1 cellular context compared by ENCODE assay signal in the genomic region with DNA sequence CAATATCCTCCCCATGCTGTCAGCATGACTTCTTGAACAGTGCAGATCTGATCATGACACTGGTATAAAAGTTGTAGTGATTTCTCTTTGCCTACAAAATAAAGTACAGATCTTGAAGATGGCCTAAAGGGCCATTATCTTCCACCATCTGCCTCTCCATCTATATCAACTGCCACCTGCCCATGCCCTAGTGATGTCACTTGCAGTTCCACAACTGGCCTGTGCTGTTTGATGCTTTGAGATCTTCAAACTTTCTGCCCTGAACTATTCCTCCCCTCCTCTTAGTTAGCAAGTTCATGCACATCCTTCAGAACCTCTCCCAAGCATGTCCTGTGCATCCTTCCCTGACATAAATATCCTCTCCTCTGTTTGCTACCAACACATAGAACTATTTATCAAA.
TF ChIP-seq lines count a peak whose summit lies in the region.

No MANE protein-coding gene starts in this region.

TF ChIP-seq in HepG2, 621 proteins besides CTCF, POLR2A, EP300 and RAD21 (continued from another document):
- TF ChIP-seq USF2 (IDR thresholded peaks at IDR 0.05; ENCODE audit: low read depth, low read length) = no peak
- no peak for TF ChIP-seq USF2 (CRISPR knock-in tag; IDR thresholded peaks at IDR 0.05; ENCODE audit: borderline replicate concordance)
- TF ChIP-seq PHF20 (CRISPR knock-in tag; IDR thresholded peaks at IDR 0.05) = no peak
- no peak for TF ChIP-seq PCBP1 (IDR thresholded peaks at IDR 0.05; ENCODE audit: borderline replicate concordance, low read depth, low read length)
- TF ChIP-seq ZNF569 (CRISPR knock-in tag; IDR thresholded peaks at IDR 0.05; ENCODE audit: borderline replicate concordance) = no peak
- TF ChIP-seq, protein P1, sequence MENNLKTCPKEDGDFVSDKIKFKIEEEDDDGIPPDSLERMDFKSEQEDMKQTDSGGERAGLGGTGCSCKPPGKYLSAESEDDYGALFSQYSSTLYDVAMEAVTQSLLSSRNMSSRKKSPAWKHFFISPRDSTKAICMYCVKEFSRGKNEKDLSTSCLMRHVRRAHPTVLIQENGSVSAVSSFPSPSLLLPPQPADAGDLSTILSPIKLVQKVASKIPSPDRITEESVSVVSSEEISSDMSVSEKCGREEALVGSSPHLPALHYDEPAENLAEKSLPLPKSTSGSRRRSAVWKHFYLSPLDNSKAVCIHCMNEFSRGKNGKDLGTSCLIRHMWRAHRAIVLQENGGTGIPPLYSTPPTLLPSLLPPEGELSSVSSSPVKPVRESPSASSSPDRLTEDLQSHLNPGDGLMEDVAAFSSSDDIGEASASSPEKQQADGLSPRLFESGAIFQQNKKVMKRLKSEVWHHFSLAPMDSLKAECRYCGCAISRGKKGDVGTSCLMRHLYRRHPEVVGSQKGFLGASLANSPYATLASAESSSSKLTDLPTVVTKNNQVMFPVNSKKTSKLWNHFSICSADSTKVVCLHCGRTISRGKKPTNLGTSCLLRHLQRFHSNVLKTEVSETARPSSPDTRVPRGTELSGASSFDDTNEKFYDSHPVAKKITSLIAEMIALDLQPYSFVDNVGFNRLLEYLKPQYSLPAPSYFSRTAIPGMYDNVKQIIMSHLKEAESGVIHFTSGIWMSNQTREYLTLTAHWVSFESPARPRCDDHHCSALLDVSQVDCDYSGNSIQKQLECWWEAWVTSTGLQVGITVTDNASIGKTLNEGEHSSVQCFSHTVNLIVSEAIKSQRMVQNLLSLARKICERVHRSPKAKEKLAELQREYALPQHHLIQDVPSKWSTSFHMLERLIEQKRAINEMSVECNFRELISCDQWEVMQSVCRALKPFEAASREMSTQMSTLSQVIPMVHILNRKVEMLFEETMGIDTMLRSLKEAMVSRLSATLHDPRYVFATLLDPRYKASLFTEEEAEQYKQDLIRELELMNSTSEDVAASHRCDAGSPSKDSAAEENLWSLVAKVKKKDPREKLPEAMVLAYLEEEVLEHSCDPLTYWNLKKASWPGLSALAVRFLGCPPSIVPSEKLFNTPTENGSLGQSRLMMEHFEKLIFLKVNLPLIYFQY (CRISPR knock-in tag; IDR thresholded peaks at IDR 0.05; ENCODE audit: borderline replicate concordance) = no peak
- TF ChIP-seq FOXK2 (IDR thresholded peaks at IDR 0.05) = no peak
- no peak for TF ChIP-seq PRDM10 (CRISPR knock-in tag; IDR thresholded peaks at IDR 0.05; ENCODE audit: low read depth)
- TF ChIP-seq IRF9 (CRISPR knock-in tag; IDR thresholded peaks at IDR 0.05; ENCODE audit: borderline replicate concordance) = no peak
- TF ChIP-seq, protein P2, sequence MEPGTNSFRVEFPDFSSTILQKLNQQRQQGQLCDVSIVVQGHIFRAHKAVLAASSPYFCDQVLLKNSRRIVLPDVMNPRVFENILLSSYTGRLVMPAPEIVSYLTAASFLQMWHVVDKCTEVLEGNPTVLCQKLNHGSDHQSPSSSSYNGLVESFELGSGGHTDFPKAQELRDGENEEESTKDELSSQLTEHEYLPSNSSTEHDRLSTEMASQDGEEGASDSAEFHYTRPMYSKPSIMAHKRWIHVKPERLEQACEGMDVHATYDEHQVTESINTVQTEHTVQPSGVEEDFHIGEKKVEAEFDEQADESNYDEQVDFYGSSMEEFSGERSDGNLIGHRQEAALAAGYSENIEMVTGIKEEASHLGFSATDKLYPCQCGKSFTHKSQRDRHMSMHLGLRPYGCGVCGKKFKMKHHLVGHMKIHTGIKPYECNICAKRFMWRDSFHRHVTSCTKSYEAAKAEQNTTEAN (CRISPR knock-in tag; conservative IDR thresholded peaks at IDR 0.05) = no peak
- no peak for TF ChIP-seq REL (CRISPR knock-in tag; conservative IDR thresholded peaks at IDR 0.05)
- TF ChIP-seq RXRB (CRISPR knock-in tag; IDR thresholded peaks at IDR 0.05; ENCODE audit: borderline replicate concordance) = no peak
- no peak for TF ChIP-seq TRIM24 (CRISPR knock-in tag; IDR thresholded peaks at IDR 0.05)
- no peak for TF ChIP-seq HMGXB4 (CRISPR knock-in tag; IDR thresholded peaks at IDR 0.05; ENCODE audit: borderline replicate concordance in 1 of 2, low read depth in 1 of 2)
- TF ChIP-seq CHD4 (IDR thresholded peaks at IDR 0.05; ENCODE audit: borderline replicate concordance, low read length) = no peak
- TF ChIP-seq ZNF207 (IDR thresholded peaks at IDR 0.05; ENCODE audit: borderline replicate concordance) = no peak
TF ChIP-seq in HepG2: peak in this region for 0.
